1 cellular context compared by ENCODE assay signal in the genomic region with DNA sequence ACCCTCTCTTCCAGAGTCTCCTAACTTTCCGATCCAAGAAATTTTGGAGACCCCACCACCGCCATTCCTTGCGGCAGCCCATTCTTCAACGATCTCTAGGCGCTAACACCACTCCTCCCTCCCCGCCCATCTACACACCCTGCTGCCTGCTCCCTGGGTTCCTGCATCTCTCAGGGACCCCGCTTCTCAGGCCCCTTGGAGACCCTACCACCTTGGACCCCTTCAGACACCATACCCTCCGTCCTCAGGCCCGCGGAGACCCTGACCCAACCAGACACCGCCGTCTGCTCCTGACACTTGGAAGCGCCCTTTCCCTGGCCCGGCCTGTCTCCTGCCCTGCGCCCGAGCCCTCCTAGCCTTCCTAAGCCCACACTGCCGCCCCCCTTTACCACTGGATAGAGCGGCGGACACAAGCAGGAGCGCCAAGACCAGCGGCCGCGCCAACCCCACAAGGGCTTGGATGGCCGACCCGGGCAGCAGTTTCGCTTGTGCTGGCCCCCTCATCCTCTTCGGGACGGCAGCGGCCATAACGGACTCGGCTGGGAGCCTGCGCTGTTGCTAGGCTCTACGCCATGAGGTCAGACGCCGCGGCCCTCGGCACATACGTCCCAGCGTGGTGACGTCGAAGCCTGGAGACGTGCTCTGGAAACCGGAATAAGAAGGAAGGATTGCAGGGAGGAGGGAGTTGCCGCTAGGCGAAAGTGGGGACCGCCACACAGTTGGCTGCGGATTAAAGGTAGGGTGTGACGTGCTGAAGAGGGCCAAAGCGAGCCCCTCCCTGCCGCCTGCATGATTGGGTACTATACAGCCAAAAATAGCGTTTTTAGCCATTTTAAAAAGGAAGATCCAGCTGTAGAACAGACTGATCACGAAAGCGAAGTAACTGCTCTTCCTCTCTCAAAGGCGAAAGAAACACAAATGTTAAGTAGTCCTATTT.
TF ChIP-seq lines count a peak whose summit lies in the region.

A gene (minus strand): TSS at position 569 of the 937 bp plus-strand sequence. CDS start 41 bp downstream, at position 528.

TF ChIP-seq in GM23338, 12 proteins besides CTCF, POLR2A, EP300 and RAD21 (continued from another document):
- TF ChIP-seq, protein P1, sequence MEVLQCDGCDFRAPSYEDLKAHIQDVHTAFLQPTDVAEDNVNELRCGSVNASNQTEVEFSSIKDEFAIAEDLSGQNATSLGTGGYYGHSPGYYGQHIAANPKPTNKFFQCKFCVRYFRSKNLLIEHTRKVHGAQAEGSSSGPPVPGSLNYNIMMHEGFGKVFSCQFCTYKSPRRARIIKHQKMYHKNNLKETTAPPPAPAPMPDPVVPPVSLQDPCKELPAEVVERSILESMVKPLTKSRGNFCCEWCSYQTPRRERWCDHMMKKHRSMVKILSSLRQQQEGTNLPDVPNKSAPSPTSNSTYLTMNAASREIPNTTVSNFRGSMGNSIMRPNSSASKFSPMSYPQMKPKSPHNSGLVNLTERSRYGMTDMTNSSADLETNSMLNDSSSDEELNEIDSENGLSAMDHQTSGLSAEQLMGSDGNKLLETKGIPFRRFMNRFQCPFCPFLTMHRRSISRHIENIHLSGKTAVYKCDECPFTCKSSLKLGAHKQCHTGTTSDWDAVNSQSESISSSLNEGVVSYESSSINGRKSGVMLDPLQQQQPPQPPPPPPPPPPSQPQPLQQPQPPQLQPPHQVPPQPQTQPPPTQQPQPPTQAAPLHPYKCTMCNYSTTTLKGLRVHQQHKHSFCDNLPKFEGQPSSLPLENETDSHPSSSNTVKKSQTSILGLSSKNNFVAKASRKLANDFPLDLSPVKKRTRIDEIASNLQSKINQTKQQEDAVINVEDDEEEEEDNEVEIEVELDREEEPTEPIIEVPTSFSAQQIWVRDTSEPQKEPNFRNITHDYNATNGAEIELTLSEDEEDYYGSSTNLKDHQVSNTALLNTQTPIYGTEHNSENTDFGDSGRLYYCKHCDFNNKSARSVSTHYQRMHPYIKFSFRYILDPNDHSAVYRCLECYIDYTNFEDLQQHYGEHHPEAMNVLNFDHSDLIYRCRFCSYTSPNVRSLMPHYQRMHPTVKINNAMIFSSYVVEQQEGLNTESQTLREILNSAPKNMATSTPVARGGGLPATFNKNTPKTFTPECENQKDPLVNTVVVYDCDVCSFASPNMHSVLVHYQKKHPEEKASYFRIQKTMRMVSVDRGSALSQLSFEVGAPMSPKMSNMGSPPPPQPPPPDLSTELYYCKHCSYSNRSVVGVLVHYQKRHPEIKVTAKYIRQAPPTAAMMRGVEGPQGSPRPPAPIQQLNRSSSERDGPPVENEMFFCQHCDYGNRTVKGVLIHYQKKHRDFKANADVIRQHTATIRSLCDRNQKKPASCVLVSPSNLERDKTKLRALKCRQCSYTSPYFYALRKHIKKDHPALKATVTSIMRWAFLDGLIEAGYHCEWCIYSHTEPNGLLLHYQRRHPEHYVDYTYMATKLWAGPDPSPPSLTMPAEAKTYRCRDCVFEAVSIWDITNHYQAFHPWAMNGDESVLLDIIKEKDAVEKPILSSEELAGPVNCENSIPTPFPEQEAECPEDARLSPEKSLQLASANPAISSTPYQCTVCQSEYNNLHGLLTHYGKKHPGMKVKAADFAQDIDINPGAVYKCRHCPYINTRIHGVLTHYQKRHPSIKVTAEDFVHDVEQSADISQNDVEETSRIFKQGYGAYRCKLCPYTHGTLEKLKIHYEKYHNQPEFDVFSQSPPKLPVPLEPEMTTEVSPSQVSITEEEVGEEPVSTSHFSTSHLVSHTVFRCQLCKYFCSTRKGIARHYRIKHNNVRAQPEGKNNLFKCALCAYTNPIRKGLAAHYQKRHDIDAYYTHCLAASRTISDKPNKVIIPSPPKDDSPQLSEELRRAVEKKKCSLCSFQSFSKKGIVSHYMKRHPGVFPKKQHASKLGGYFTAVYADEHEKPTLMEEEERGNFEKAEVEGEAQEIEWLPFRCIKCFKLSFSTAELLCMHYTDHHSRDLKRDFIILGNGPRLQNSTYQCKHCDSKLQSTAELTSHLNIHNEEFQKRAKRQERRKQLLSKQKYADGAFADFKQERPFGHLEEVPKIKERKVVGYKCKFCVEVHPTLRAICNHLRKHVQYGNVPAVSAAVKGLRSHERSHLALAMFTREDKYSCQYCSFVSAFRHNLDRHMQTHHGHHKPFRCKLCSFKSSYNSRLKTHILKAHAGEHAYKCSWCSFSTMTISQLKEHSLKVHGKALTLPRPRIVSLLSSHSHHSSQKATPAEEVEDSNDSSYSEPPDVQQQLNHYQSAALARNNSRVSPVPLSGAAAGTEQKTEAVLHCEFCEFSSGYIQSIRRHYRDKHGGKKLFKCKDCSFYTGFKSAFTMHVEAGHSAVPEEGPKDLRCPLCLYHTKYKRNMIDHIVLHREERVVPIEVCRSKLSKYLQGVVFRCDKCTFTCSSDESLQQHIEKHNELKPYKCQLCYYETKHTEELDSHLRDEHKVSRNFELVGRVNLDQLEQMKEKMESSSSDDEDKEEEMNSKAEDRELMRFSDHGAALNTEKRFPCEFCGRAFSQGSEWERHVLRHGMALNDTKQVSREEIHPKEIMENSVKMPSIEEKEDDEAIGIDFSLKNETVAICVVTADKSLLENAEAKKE (CRISPR knock-in tag; IDR thresholded peaks at IDR 0.05), result no peak
